In the genomic region with DNA sequence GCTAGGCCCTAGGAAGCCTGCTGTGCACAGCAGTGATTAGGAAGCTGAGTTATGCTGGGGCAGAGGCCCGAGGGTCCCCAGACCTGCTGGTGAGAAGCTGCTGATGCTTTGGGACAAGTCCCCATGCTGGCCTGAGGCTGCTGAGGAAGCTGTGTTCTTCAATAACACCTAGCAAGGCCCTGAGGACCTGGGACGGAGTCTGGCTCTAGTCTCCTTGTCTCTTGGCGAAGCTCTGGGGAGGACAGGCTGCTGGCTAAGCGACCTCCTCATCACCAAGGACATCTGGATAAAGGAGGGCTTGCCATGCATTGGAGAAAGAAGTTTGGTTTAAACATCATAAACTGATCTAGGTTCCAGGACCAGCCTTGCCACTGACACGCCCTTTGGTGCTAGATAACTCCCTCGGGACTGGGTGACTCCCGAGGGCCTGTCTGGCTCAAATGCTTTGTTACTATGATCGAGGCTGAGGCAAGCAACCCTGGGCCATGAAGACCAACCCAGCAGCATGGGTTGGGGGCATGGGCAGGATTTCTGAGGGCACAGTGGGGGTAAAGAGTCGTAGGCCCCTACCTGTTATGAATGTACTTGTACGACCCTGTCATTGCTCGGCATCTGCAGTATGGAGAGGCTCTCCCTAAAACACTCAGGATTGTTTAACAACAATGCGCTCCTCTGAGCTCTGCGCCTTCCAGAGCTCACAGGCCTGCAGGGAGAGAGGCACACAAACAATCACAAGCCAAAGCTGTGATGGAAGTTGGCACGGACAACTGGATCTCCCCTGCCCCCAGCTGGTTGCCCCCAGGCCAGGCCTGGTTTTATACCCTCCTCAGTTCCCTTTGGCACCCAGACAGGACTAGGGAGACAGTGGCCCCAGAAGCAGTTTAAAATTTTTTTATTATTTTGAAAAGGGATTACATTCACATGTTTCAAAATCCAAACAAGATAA, we compare ENCODE assay signal across 12 cellular contexts.
DNase-seq lines count a peak whose midpoint lies in the region; ATAC-seq and TF ChIP-seq lines count a peak whose summit lies in the region.
"Had no signal": no experiment of that assay in that cellular context is flagged by ENCODE, and none has a peak within 500 bp of the region (broad histone marks: within the 10 kb centered on the region; RNA-seq: fewer than 3 reads in every experiment).

No MANE protein-coding gene starts in this region.

- H3K4me1 ChIP-seq in right atrium auricular region, result peaks cover 0 to 6% of the 10 kb centered on the region in 2 donors
- H3K4me1 ChIP-seq in mesendoderm (ENCODE audit: control insufficient read depth, low read depth, low read length), result peaks cover 2% of the 10 kb centered on the region
- peaks cover 0 to 22% (median 9%) of the 10 kb centered on the region in 4 donors for H3K4me1 ChIP-seq in tibial nerve
- no peaks in the 10 kb centered on the region for H3K4me1 ChIP-seq in CD8-positive, alpha-beta T cell (ENCODE audit: insufficient read depth, low read length)

- no peak overlapping the region for H4K5ac ChIP-seq in mesendoderm (ENCODE audit: low read length)

- peaks cover 0 to 7% (median 0%) of the 10 kb centered on the region in 5 experiments for H3K9me3 Mint-ChIP-seq in brain
- no peaks in the 10 kb centered on the region for H3K9me3 Mint-ChIP-seq in CD8-positive, alpha-beta T cell
- H3K9me3 Mint-ChIP-seq: activated naive CD4-positive, alpha-beta T cell treated with anti-CD3 and anti-CD28 coated beads, Interleukin-2, amount 50 U/mL, for 72 hours had no signal

- no peak overlapping the region for H3K27ac ChIP-seq in right atrium auricular region
- no peak overlapping the region for H3K27ac ChIP-seq in mesendoderm (ENCODE audit: low read depth, low read length)
- peak overlapping the region in 3 of 4 donors; percentile 13 to 54 (median 14) for H3K27ac ChIP-seq in tibial nerve
- no peak overlapping the region for H3K27ac ChIP-seq in CD8-positive, alpha-beta T cell (ENCODE audit: low read depth, low read length)
- H3K27ac ChIP-seq: lower lobe of right lung, spleen had no signal

- H3K79me2 ChIP-seq in mesendoderm (ENCODE audit: control insufficient read depth, insufficient read depth, low read length), result no peaks in the 10 kb centered on the region

- no peak overlapping the region for H4K8ac ChIP-seq in mesendoderm (ENCODE audit: low read depth, low read length)

- H3K18ac ChIP-seq in mesendoderm (ENCODE audit: low read length), result no peak overlapping the region

- no peak for TF ChIP-seq EP300 in tibial nerve (IDR thresholded peaks at IDR 0.05)

- DNase-seq in Right ventricle myocardium inferior (ENCODE audit: missing footprints) (peak; percentile 49), right atrium auricular region (ENCODE audit: low spot score) (no peak), mesendoderm (no peak), tibial nerve (ENCODE audit: low spot score in 2 of 2) (no peak), AG08395 (ENCODE audit: low spot score) (no peak), NCI-H345 (lab: John Stamatoyannopoulos, UW) (no peak)
- no peak for DNase-seq in CD8-positive, alpha-beta T cell
- DNase-seq: lower lobe of right lung, NCI-H446 treated with DMSO at 0.1 percent for 48 hours, spleen had no signal

- H3K36me3 ChIP-seq in right atrium auricular region (no peaks in the 10 kb centered on the region), mesendoderm (ENCODE audit: control insufficient read depth, insufficient read depth, low read length) (no peaks in the 10 kb centered on the region), tibial nerve (no peaks in the 10 kb centered on the region)
- no peaks in the 10 kb centered on the region for H3K36me3 ChIP-seq in CD8-positive, alpha-beta T cell (ENCODE audit: insufficient read depth, low read length)
- H3K36me3 ChIP-seq: lower lobe of right lung, spleen had no signal

- H2BK5ac ChIP-seq in mesendoderm (ENCODE audit: low read length), result no peak overlapping the region

- H2BK120ac ChIP-seq in mesendoderm (ENCODE audit: low read depth, low read length), result no peak overlapping the region

- no peaks in the 10 kb centered on the region for H3K79me1 ChIP-seq in mesendoderm (ENCODE audit: low read length)

- no CpG with 5 or more reads among the region's 14 CpGs for WGBS in mesendoderm (ENCODE audit: extremely low coverage, insufficient coverage, low lambda C conversion rate)
- WGBS in tibial nerve, 2 donors, result 76 to 80% methylated on average over 13 to 14 of the region's 14 CpGs

- H2AK5ac ChIP-seq in mesendoderm (ENCODE audit: low read length), result no peak overlapping the region

- no peak for TF ChIP-seq CTCF in right atrium auricular region (IDR thresholded peaks at IDR 0.05)
- TF ChIP-seq CTCF in brain (conservative IDR thresholded peaks at IDR 0.05), result no peak
- TF ChIP-seq CTCF in tibial nerve (IDR thresholded peaks at IDR 0.05), result no peak
- TF ChIP-seq CTCF in CD8-positive, alpha-beta T cell (IDR thresholded peaks at IDR 0.05), result no peak

- H3K4me3 ChIP-seq in right atrium auricular region, result peak overlapping the region in 1 of 2 donors; percentile 37
- H3K4me3 ChIP-seq in mesendoderm (ENCODE audit: low read length), result no peak overlapping the region
- peak overlapping the region in 2 of 4 donors; percentile 10 to 13 for H3K4me3 ChIP-seq in tibial nerve
- H3K4me3 ChIP-seq in CD8-positive, alpha-beta T cell (ENCODE audit: low read depth, low read length), result no peak overlapping the region

- H3K36me3 Mint-ChIP-seq in brain, result no peaks in the 10 kb centered on the region
- H3K36me3 Mint-ChIP-seq in CD8-positive, alpha-beta T cell, result no peaks in the 10 kb centered on the region
- H3K36me3 Mint-ChIP-seq: activated naive CD4-positive, alpha-beta T cell treated with anti-CD3 and anti-CD28 coated beads, Interleukin-2, amount 50 U/mL, for 72 hours had no signal

- POLR2A ChIA-PET in CD8-positive, alpha-beta T cell (lab: Charles Lee), result no interaction called here

- H2BK15ac ChIP-seq in mesendoderm (replicated peaks; ENCODE audit: low read depth), result no peak overlapping the region

- no peak overlapping the region for H3K23ac ChIP-seq in mesendoderm (ENCODE audit: low read length)

- peaks cover 68% of the 10 kb centered on the region for H3K4me1 Mint-ChIP-seq in brain
- H3K4me1 Mint-ChIP-seq in CD8-positive, alpha-beta T cell (ENCODE audit: low read depth), result no peaks in the 10 kb centered on the region

- H3K4me3 Mint-ChIP-seq in brain, result peak overlapping the region in 1 of 5 experiments; percentile 22
- H3K4me3 Mint-ChIP-seq in CD8-positive, alpha-beta T cell, result no peak overlapping the region

- no peak overlapping the region for H3K9ac ChIP-seq in mesendoderm (ENCODE audit: low read length)

- H3K9me3 ChIP-seq in right atrium auricular region (no peaks in the 10 kb centered on the region), tibial nerve (no peaks in the 10 kb centered on the region)
- no peaks in the 10 kb centered on the region for H3K9me3 ChIP-seq in CD8-positive, alpha-beta T cell (ENCODE audit: low read length)
- H3K9me3 ChIP-seq: lower lobe of right lung, spleen had no signal

- H3K27me3 ChIP-seq in right atrium auricular region (no peaks in the 10 kb centered on the region), mesendoderm (ENCODE audit: insufficient read depth, low read length, poor library complexity) (no peaks in the 10 kb centered on the region), tibial nerve (no peaks in the 10 kb centered on the region)
- no peaks in the 10 kb centered on the region for H3K27me3 ChIP-seq in CD8-positive, alpha-beta T cell (ENCODE audit: insufficient read depth, low read length)

- peak overlapping the region; percentile 7 for H3K56ac ChIP-seq in mesendoderm (ENCODE audit: low read length)

- peaks cover 3% of the 10 kb centered on the region for H3K27me3 Mint-ChIP-seq in brain
- H3K27me3 Mint-ChIP-seq in CD8-positive, alpha-beta T cell (ENCODE audit: low read depth), result no peaks in the 10 kb centered on the region

- ATAC-seq in Right ventricle myocardium inferior, result no peak
- ATAC-seq in CD8-positive, alpha-beta T cell, result no peak
- ATAC-seq: activated naive CD4-positive, alpha-beta T cell treated with anti-CD3 and anti-CD28 coated beads, Interleukin-2, amount 50 U/mL, for 72 hours had no signal

- CTCF ChIA-PET in CD8-positive, alpha-beta T cell (lab: Charles Lee), result interaction anchor here (1.0 to 1.1 kb wide), 2 partner anchors 8 to 95 kb away, joined by 3 read pairs; no protein-coding TSS in a partner anchor

- intact Hi-C loops in Right ventricle myocardium inferior (cut with DNase I), result no loop called here
- intact Hi-C loops in CD8-positive, alpha-beta T cell (cut with DNase I, micrococcal nuclease), result no loop called here

- no peak overlapping the region for H3K4me2 ChIP-seq in mesendoderm (ENCODE audit: low read length)

- peak overlapping the region; percentile 58 to 98 (median 92) for H3K27ac Mint-ChIP-seq in brain
- H3K27ac Mint-ChIP-seq in CD8-positive, alpha-beta T cell, result no peak overlapping the region
- H3K27ac Mint-ChIP-seq: activated naive CD4-positive, alpha-beta T cell treated with anti-CD3 and anti-CD28 coated beads, Interleukin-2, amount 50 U/mL, for 72 hours had no signal

- TF ChIP-seq POLR2A in tibial nerve (IDR thresholded peaks at IDR 0.05), result no peak

- H3K4ac ChIP-seq in mesendoderm (ENCODE audit: low read depth, low read length), result no peak overlapping the region

Comparison
In these comparisons a context has a peak if more than half of its experiments do, and no peak if none do; other contexts are left out.
1. H3K27ac ChIP-seq: peak in tibial nerve (3 of 4); none in right atrium auricular region (0 of 2), mesendoderm (single experiment) and CD8-positive, alpha-beta T cell (single experiment).